In the genomic region with DNA sequence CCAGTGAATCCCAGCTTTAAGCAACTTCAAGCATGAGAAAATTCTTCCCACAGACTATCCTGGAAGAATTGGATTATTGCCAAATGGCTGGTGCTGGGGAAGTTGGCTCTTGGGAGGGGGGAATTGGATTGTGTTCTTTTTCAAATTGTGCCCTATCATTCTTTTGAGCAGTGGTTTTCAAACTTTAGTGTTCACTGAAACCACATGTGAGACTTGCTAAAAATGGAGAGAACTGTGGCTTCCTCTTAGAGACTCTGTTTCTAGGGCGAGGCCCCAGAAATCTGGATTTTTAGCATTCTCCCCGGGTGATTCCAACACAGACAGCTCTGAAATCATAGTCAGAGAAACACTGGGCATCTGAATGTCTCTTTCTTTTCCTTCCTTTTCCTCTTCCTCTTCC, we compare ENCODE assay signal across 11 cellular contexts. TPM values are rescaled to one million over a fixed set of nuclear protein-coding genes. Genes with fewer than 3 reads are reported as not detected.
DNase-seq lines count a peak whose midpoint lies in the region; ATAC-seq, FAIRE-seq and TF ChIP-seq lines count a peak whose summit lies in the region.
"Had no signal": no experiment of that assay in that cellular context is flagged by ENCODE, and none has a peak within 500 bp of the region (broad histone marks: within the 10 kb centered on the region; RNA-seq: fewer than 3 reads in every experiment).

No MANE protein-coding gene starts in this region.

- H3K36me3 Mint-ChIP-seq in Caco-2 (ENCODE audit: insufficient read depth, unreplicated experiment) = no peaks in the 10 kb centered on the region

- TF ChIP-seq EP300 in K562 (IDR thresholded peaks at IDR 0.05; ENCODE audit: low read length) = no peak

- no peaks in the 10 kb centered on the region for H3K79me2 ChIP-seq in DND-41 (ENCODE audit: insufficient read depth, low read length)
- H3K79me2 ChIP-seq in K562 (ENCODE audit: control insufficient read depth, insufficient read depth, low read length) = no peaks in the 10 kb centered on the region

- no peak for FAIRE-seq in K562 (lab: Jason Lieb, UNC)

- no peaks in the 10 kb centered on the region for H3K9me1 ChIP-seq in K562 (ENCODE audit: control insufficient read depth, insufficient read depth, low read length)

- no peaks in the 10 kb centered on the region for H3K9me3 ChIP-seq in DND-41 (ENCODE audit: insufficient read depth, low read length, severe bottlenecking)
- H3K9me3 ChIP-seq in K562 (replicated peaks; ENCODE audit: control insufficient read depth, insufficient read depth, low read depth, low read length) = no peaks in the 10 kb centered on the region
- no peaks in the 10 kb centered on the region for H3K9me3 ChIP-seq in heart right ventricle
- H3K9me3 ChIP-seq in Caco-2 = no peaks in the 10 kb centered on the region
- H3K9me3 ChIP-seq: ovary had no signal

- no peaks in the 10 kb centered on the region for H3K36me3 ChIP-seq in DND-41 (ENCODE audit: insufficient read depth, low read length)
- no peaks in the 10 kb centered on the region for H3K36me3 ChIP-seq in K562 (ENCODE audit: control insufficient read depth, insufficient read depth, low read length)
- no peaks in the 10 kb centered on the region for H3K36me3 ChIP-seq in heart right ventricle
- H3K36me3 ChIP-seq in Caco-2 (ENCODE audit: control insufficient read depth, insufficient read depth, low read length) = no peaks in the 10 kb centered on the region
- H3K36me3 ChIP-seq: ovary had no signal

- no peak overlapping the region for H3K4me3 Mint-ChIP-seq in Caco-2 (ENCODE audit: unreplicated experiment)

- TF ChIP-seq CTCF in DND-41 (IDR thresholded peaks at IDR 0.05; ENCODE audit: borderline replicate concordance, extremely low read depth, low read length, poor library complexity, severe bottlenecking) (no peak), K562 (IDR thresholded peaks at IDR 0.05 in 2 of 3, conservative IDR thresholded peaks at IDR 0.05 in 1 of 3; ENCODE audit: insufficient read depth in 2 of 3, low read depth in 1 of 3, low read length in 3 of 3) (no peak), heart right ventricle (IDR thresholded peaks at IDR 0.05) (no peak), Caco-2 (IDR thresholded peaks at IDR 0.05; ENCODE audit: insufficient read depth in 1 of 2, low read depth in 1 of 2, low read length in 1 of 2, severe bottlenecking in 1 of 2, unreplicated experiment in 1 of 2) (no peak)

- H3K4me1 Mint-ChIP-seq in Caco-2 (ENCODE audit: low read depth, unreplicated experiment) = no peaks in the 10 kb centered on the region

- H3K4me3 ChIP-seq in DND-41 (ENCODE audit: low read depth in 1 of 2, low read length in 2 of 2) = no peak overlapping the region
- no peak overlapping the region for H3K4me3 ChIP-seq in K562
- no peak overlapping the region for H3K4me3 ChIP-seq in heart right ventricle
- H3K4me3 ChIP-seq in Caco-2 (ENCODE audit: low read depth, low read length) = no peak overlapping the region
- H3K4me3 ChIP-seq: ovary had no signal

- no peaks in the 10 kb centered on the region for H3K4me1 ChIP-seq in DND-41 (ENCODE audit: insufficient read depth, low read length)
- H3K4me1 ChIP-seq in K562 (replicated peaks in 1 of 2; ENCODE audit: control insufficient read depth in 2 of 2, insufficient read depth in 2 of 2, low read length in 2 of 2) = no peaks in the 10 kb centered on the region
- H3K4me1 ChIP-seq in heart right ventricle = peaks cover 0 to 6% (median 0%) of the 10 kb centered on the region in 9 donors
- no peaks in the 10 kb centered on the region for H3K4me1 ChIP-seq in Caco-2

- CTCF ChIA-PET in K562 (lab: Yijun Ruan, JAX; ENCODE audit: low intra/inter-chr PET ratio) = no interaction called here
- CTCF ChIA-PET in Caco-2 (lab: Charles Lee) = no interaction called here

- intact Hi-C loops in K562 (cut with micrococcal nuclease) (no loop called here), heart right ventricle (cut with DNase I) (no loop called here), Caco-2 (cut with micrococcal nuclease; ENCODE audit: unreplicated experiment) (no loop called here)

- H4K20me1 ChIP-seq in DND-41 (ENCODE audit: insufficient read depth, low read length) = peaks cover 2% of the 10 kb centered on the region; the same call in 1 of the 2 replicates
- no peaks in the 10 kb centered on the region; the same call in 1 of the 2 replicates for H4K20me1 ChIP-seq in K562 (replicated peaks; ENCODE audit: control insufficient read depth, insufficient read depth, low read length)

- H2AFZ ChIP-seq in DND-41 (ENCODE audit: low read depth, low read length) (no peak overlapping the region), K562 (ENCODE audit: low read depth, low read length) (no peak overlapping the region)

- in situ Hi-C loops in ACHN (cut with HindIII; ENCODE audit: low pct_ligation_motif_present, low pct_unique_long_range_greater_than_20kb, low sequenced_read_pairs) = no loop called here
- in situ Hi-C loops in K562 (cut with MboI) = no loop called here

- ATAC-seq in DND-41 (ENCODE audit: insufficient read depth, low read depth) = peak; percentile 55; the same call in 1 of the 3 replicates
- no peak for ATAC-seq in K562
- ATAC-seq in HG02678 (IDR thresholded peaks at IDR 0.05; ENCODE audit: unreplicated experiment) = no peak
- ATAC-seq in heart right ventricle = no peak
- ATAC-seq in HG02938 (IDR thresholded peaks at IDR 0.05; ENCODE audit: unreplicated experiment) = no peak

- H3K27ac Mint-ChIP-seq in Caco-2 (ENCODE audit: unreplicated experiment) = no peak overlapping the region

- peaks cover 3% of the 10 kb centered on the region for H3K27me3 Mint-ChIP-seq in Caco-2 (ENCODE audit: insufficient read depth, unreplicated experiment)

- DNase-seq in ACHN (peak; percentile 40), DND-41 (no peak), NCI-H1105 (lab: John Stamatoyannopoulos, UW) (peak; percentile 11), K562 (ENCODE audit: extremely low read depth in 1 of 4, low spot score in 3 of 4) (no peak), heart right ventricle (no peak), Caco-2 (no peak)
- DNase-seq: NCI-H1436, ovary had no signal

- H3K27me3 ChIP-seq in DND-41 (ENCODE audit: insufficient read depth, low read length, poor library complexity) = peaks cover 2% of the 10 kb centered on the region
- peaks cover 2 to 8% of the 10 kb centered on the region in 2 experiments; a peak in 3 of 5 replicates for H3K27me3 ChIP-seq in K562 (ENCODE audit: control insufficient read depth in 2 of 2, insufficient read depth in 2 of 2, low read length in 2 of 2)
- peaks cover 0 to 9% (median 0%) of the 10 kb centered on the region in 7 donors for H3K27me3 ChIP-seq in heart right ventricle
- no peaks in the 10 kb centered on the region; the same call in 1 of the 2 replicates for H3K27me3 ChIP-seq in Caco-2 (replicated peaks; ENCODE audit: control insufficient read depth, insufficient read depth, low read length)
- H3K27me3 ChIP-seq: ovary had no signal

- 15% methylated on average over 2 of the region's 2 CpGs for WGBS in K562 (ENCODE audit: insufficient coverage, low coverage, missing lambda C conversion rate)
- 44 to 59% methylated on average over 2 of the region's 2 CpGs for WGBS in heart right ventricle, 2 donors

- H3K4me2 ChIP-seq in DND-41 (ENCODE audit: insufficient read depth, low read length) (no peak overlapping the region), K562 (ENCODE audit: insufficient read depth, low read length) (no peak overlapping the region)

- no peak overlapping the region for H3K9ac ChIP-seq in DND-41 (ENCODE audit: low read depth, low read length)
- H3K9ac ChIP-seq in K562 (ENCODE audit: insufficient read depth in 1 of 2, low read depth in 2 of 2, low read length in 2 of 2) = no peak overlapping the region

- no peak for TF ChIP-seq POLR2A in K562 (conservative IDR thresholded peaks at IDR 0.05)

- no peak for TF ChIP-seq RAD21 in K562 (CRISPR knock-in tag; conservative IDR thresholded peaks at IDR 0.05 in 1 of 2, IDR thresholded peaks at IDR 0.05 in 1 of 2)

- no peaks in the 10 kb centered on the region for H3K9me3 Mint-ChIP-seq in Caco-2 (ENCODE audit: unreplicated experiment)

- no TSS peak for BruUV-seq in K562 (replicated peaks; lab: Mats Ljungman, UMichigan)
- BruUV-seq in Caco-2 (replicated peaks; lab: Mats Ljungman, UMichigan) = no TSS peak

- POLR2A ChIA-PET in K562 (lab: Yijun Ruan, JAX) = interaction anchor here (0.9 kb wide), 1 partner anchor 11 kb away, joined by 5 read pairs; no protein-coding TSS in a partner anchor
- POLR2A ChIA-PET in Caco-2 (lab: Charles Lee) = no interaction called here

- H3K27ac ChIP-seq in DND-41 (ENCODE audit: low read length) = no peak overlapping the region
- H3K27ac ChIP-seq in K562 (ENCODE audit: extremely low read depth, low read depth, low read length) = no peak overlapping the region
- no peak overlapping the region for H3K27ac ChIP-seq in heart right ventricle
- H3K27ac ChIP-seq: ovary had no signal

RNA-seq across cellular contexts. Expression of a gene that starts 14.3 kb away (rescaled TPM):
- 0.12 and 0.72 TPM in 2 replicates for total RNA-seq in K562 (2011; cell fraction: chromatin; rRNA removed; ENCODE audit: low replicate concordance)
- total RNA-seq in K562 (2011; cell fraction: nucleolus; rRNA removed) = 0.26 and 1.0 TPM in 2 replicates
- total RNA-seq in K562 (2011; cell fraction: nucleoplasm; rRNA removed) = 0.22 and 0.38 TPM in 2 replicates
- total RNA-seq in K562 (2014; rRNA removed) = 0.23 and 0.24 TPM in 2 replicates
- total RNA-seq in K562 (2014; rRNA removed; fragmentation: Illumina TruSeq; extraction: Trizol) = 0.07 and 0.35 TPM in 2 replicates
- total RNA-seq in K562 (2015; rRNA removed; fragmentation: Illumina TruSeq; extraction: Trizol) = 0.11 and 0.15 TPM in 2 replicates
- total RNA-seq in K562 (2021) = 0.31 and 0.34 TPM in 2 replicates
- 0.11 and 0.20 TPM in 2 replicates for polyA plus RNA-seq in K562 (2011; rRNA removed)
- polyA plus RNA-seq in K562 (2011; cell fraction: cytosol; rRNA removed) = 0.09 and 0.12 TPM in 2 replicates
- polyA plus RNA-seq in K562 (2011; cell fraction: nucleus; rRNA removed) = 0.18 and 0.33 TPM in 2 replicates
- polyA plus RNA-seq in K562 (2012) = 0.21 and 0.28 TPM in 2 replicates
- polyA plus RNA-seq in K562 (2014; fragmentation: Illumina TruSeq; extraction: Trizol) = 0.15 and 0.21 TPM in 2 replicates
- under 1 TPM; 0.01 to 0.08 TPM for polyA plus RNA-seq in K562 (2014; fragmentation: Nextera tagmentation; extraction: Ambion mirVana)
- 0.08 and 0.26 TPM in 2 replicates for polyA plus RNA-seq in K562 (2014; rRNA removed)
- polyA minus RNA-seq in K562 (2011; rRNA and poly(A)+ RNA removed) = 0.18 and 0.46 TPM in 2 replicates
- polyA minus RNA-seq in K562 (2011; cell fraction: cytosol; rRNA and poly(A)+ RNA removed) = 0.67 TPM in 1 of 2 replicates, not detected in the other
- 0.22 and 0.40 TPM in 2 replicates for polyA minus RNA-seq in K562 (2011; cell fraction: nucleus; rRNA and poly(A)+ RNA removed)
- total RNA-seq in heart right ventricle = under 1 TPM in 9 of 10 donors, not detected in 1; 0.07 to 0.37 (median 0.15) TPM
- polyA plus RNA-seq in heart right ventricle = under 1 TPM; 0.22 to 0.29 TPM
- total RNA-seq in Caco-2 (2022) = 1.2 TPM in 2 replicates

RNA-seq across cellular contexts. Expression of a gene that starts 14.7 kb away (rescaled TPM):
- total RNA-seq in K562 (2011; cell fraction: chromatin; rRNA removed; ENCODE audit: low replicate concordance) = not detected in 2 replicates
- total RNA-seq in K562 (2011; cell fraction: nucleolus; rRNA removed) = not detected in 2 replicates
- total RNA-seq in K562 (2011; cell fraction: nucleoplasm; rRNA removed) = not detected in 2 replicates
- total RNA-seq in K562 (2014; rRNA removed) = not detected in 2 replicates
- not detected in 2 replicates for total RNA-seq in K562 (2014; rRNA removed; fragmentation: Illumina TruSeq; extraction: Trizol)
- not detected in 2 replicates for total RNA-seq in K562 (2015; rRNA removed; fragmentation: Illumina TruSeq; extraction: Trizol)
- total RNA-seq in K562 (2021) = not detected in 2 replicates
- not detected in 2 replicates for polyA plus RNA-seq in K562 (2011; rRNA removed)
- polyA plus RNA-seq in K562 (2011; cell fraction: cytosol; rRNA removed) = not detected in 2 replicates
- not detected in 2 replicates for polyA plus RNA-seq in K562 (2011; cell fraction: nucleus; rRNA removed)
- not detected in 2 replicates for polyA plus RNA-seq in K562 (2012)
- not detected in 2 replicates for polyA plus RNA-seq in K562 (2014; fragmentation: Illumina TruSeq; extraction: Trizol)
- polyA plus RNA-seq in K562 (2014; fragmentation: Nextera tagmentation; extraction: Ambion mirVana) = not detected
- polyA plus RNA-seq in K562 (2014; rRNA removed) = not detected in 2 replicates
- not detected in 2 replicates for polyA minus RNA-seq in K562 (2011; rRNA and poly(A)+ RNA removed)
- polyA minus RNA-seq in K562 (2011; cell fraction: cytosol; rRNA and poly(A)+ RNA removed) = not detected in 2 replicates
- not detected in 2 replicates for polyA minus RNA-seq in K562 (2011; cell fraction: nucleus; rRNA and poly(A)+ RNA removed)
- total RNA-seq in heart right ventricle = 1 to 10 TPM in 3 of 10 donors, under 1 TPM in 6, not detected in 1; 0.40 to 1.6 (median 0.75) TPM
- 1 to 10 TPM in 1 of 2 donors, not detected in 1; 1.3 TPM for polyA plus RNA-seq in heart right ventricle
- total RNA-seq in Caco-2 (2022) = not detected in 2 replicates
- total RNA-seq: ovary; T-helper 1 cell treated with Interleukin-12 subunit alpha and Interleukin-12 subunit beta and Interleukin-4 antibody, amounts not matched to agents 30 ng/mL and 1 ng/mL, for 36 hours had no signal
- polyA plus RNA-seq: ovary had no signal

RNA-seq across cellular contexts. Expression of a gene that starts 35.4 kb away (rescaled TPM):
- total RNA-seq in K562 (2011; cell fraction: chromatin; rRNA removed; ENCODE audit: low replicate concordance) = not detected in 2 replicates
- total RNA-seq in K562 (2011; cell fraction: nucleolus; rRNA removed) = not detected in 2 replicates
- not detected in 2 replicates for total RNA-seq in K562 (2011; cell fraction: nucleoplasm; rRNA removed)
- total RNA-seq in K562 (2014; rRNA removed) = not detected in 2 replicates
- not detected in 2 replicates for total RNA-seq in K562 (2014; rRNA removed; fragmentation: Illumina TruSeq; extraction: Trizol)
- total RNA-seq in K562 (2015; rRNA removed; fragmentation: Illumina TruSeq; extraction: Trizol) = not detected in 2 replicates
- not detected in 2 replicates for total RNA-seq in K562 (2021)
- polyA plus RNA-seq in K562 (2011; rRNA removed) = not detected in 2 replicates
- polyA plus RNA-seq in K562 (2011; cell fraction: cytosol; rRNA removed) = not detected in 2 replicates
- polyA plus RNA-seq in K562 (2011; cell fraction: nucleus; rRNA removed) = not detected in 2 replicates
- 0.12 TPM in 1 of 2 replicates, not detected in the other for polyA plus RNA-seq in K562 (2012)
- polyA plus RNA-seq in K562 (2014; fragmentation: Illumina TruSeq; extraction: Trizol) = not detected in 2 replicates
- not detected for polyA plus RNA-seq in K562 (2014; fragmentation: Nextera tagmentation; extraction: Ambion mirVana)
- not detected in 2 replicates for polyA plus RNA-seq in K562 (2014; rRNA removed)
- polyA minus RNA-seq in K562 (2011; rRNA and poly(A)+ RNA removed) = not detected in 2 replicates
- polyA minus RNA-seq in K562 (2011; cell fraction: cytosol; rRNA and poly(A)+ RNA removed) = not detected in 2 replicates
- polyA minus RNA-seq in K562 (2011; cell fraction: nucleus; rRNA and poly(A)+ RNA removed) = not detected in 2 replicates
- 100 to 1,000 TPM in 9 of 10 donors, 10 to 100 TPM in 1; 85.7 to 253 (median 168) TPM for total RNA-seq in heart right ventricle
- polyA plus RNA-seq in heart right ventricle = 100 to 1,000 TPM in 1 of 2 donors, 10 to 100 TPM in 1; 19.6 to 374 TPM
- total RNA-seq in Caco-2 (2022) = 0.21 TPM in 1 of 2 replicates, not detected in the other

Comparison
In these comparisons a context has a peak if more than half of its experiments do, and no peak if none do; other contexts are left out.
1. DNase-seq: peak in ACHN (single experiment) and NCI-H1105 (single experiment); none in DND-41 (single experiment), K562 (0 of 4), heart right ventricle (0 of 2) and Caco-2 (0 of 2).
2. RNA of a gene that starts 35.4 kb away (total RNA-seq): 85.7 to 253 TPM in heart right ventricle; 0.21 TPM in Caco-2 and not detected in K562; every median in the first group is over 10 times any median in the second.